In genomic region chr5:12730354-12730753, GRCh38 we compare ENCODE assay signal across 22 cellular contexts.
DNase-seq lines count a peak whose midpoint lies in the region; ATAC-seq, FAIRE-seq and TF ChIP-seq lines count a peak whose summit lies in the region.
"Had no signal": no experiment of that assay in that cellular context is flagged by ENCODE, and none has a peak within 500 bp of the region (broad histone marks: within the 10 kb centered on the region; RNA-seq: fewer than 3 reads in every experiment).

No MANE protein-coding gene starts in this region.

- no peaks in the 10 kb centered on the region; the same call in 2 of the 3 replicates for H3K9me3 ChIP-seq in A549
- H3K9me3 ChIP-seq in K562 (replicated peaks; ENCODE audit: control insufficient read depth, insufficient read depth, low read depth, low read length): no peaks in the 10 kb centered on the region; the same call in 1 of the 2 replicates
- H3K9me3 ChIP-seq: Caco-2 had no signal

- TF ChIP-seq RAD21 in A549 (conservative IDR thresholded peaks at IDR 0.05 in 1 of 2, IDR thresholded peaks at IDR 0.05 in 1 of 2): no peak
- no peak for TF ChIP-seq RAD21 in K562 (CRISPR knock-in tag; conservative IDR thresholded peaks at IDR 0.05 in 1 of 2, IDR thresholded peaks at IDR 0.05 in 1 of 2)

- H3K4me3 ChIP-seq in A549: no peak overlapping the region
- H3K4me3 ChIP-seq in K562: no peak overlapping the region
- H3K4me3 ChIP-seq: BLaER1 treated with 17β-estradiol and CSF1 and Interleukin-3, amounts not matched to agents 10 nM and 100 nM; GM12878 had no signal

- H3K4me2 ChIP-seq in A549 (no peak overlapping the region), K562 (ENCODE audit: insufficient read depth, low read length) (no peak overlapping the region)
- H3K4me2 ChIP-seq: BLaER1 treated with 17β-estradiol and CSF1 and Interleukin-3, amounts not matched to agents 10 nM and 100 nM had no signal

- no peaks in the 10 kb centered on the region for H3K9me1 ChIP-seq in K562 (ENCODE audit: control insufficient read depth, insufficient read depth, low read length)

- no peak overlapping the region for H3K9ac ChIP-seq in K562 (ENCODE audit: insufficient read depth in 1 of 2, low read depth in 2 of 2, low read length in 2 of 2)
- H3K9ac ChIP-seq: BLaER1 treated with 17β-estradiol and CSF1 and Interleukin-3, amounts not matched to agents 10 nM and 100 nM had no signal

- no peak for ATAC-seq in A549
- ATAC-seq in K562: no peak
- ATAC-seq: CD8-positive, alpha-beta T cell; GM12878 had no signal

- H3K36me3 ChIP-seq in K562 (ENCODE audit: control insufficient read depth, insufficient read depth, low read length): no peaks in the 10 kb centered on the region
- H3K36me3 ChIP-seq: BLaER1 treated with 17β-estradiol and CSF1 and Interleukin-3, amounts not matched to agents 10 nM and 100 nM had no signal

- DNase-seq in A549 (ENCODE audit: low read depth in 1 of 2, low spot score in 1 of 2) (no peak), HTR-8/SVneo (ENCODE audit: insufficient read length, low spot score) (no peak), K562 (ENCODE audit: extremely low read depth in 1 of 4, low spot score in 3 of 4) (no peak), HuH-7.5 (ENCODE audit: low spot score) (no peak), DMS79 (lab: John Stamatoyannopoulos, UW) (no peak), NCI-H2081 (lab: John Stamatoyannopoulos, UW) (no peak)
- DNase-seq: 8988T; AML-193; Caco-2; Calu3; CD4-positive, alpha-beta T cell; CD8-positive, alpha-beta T cell; DND-41; EL; GDM1 had no signal

- H4K20me1 ChIP-seq in K562 (replicated peaks; ENCODE audit: control insufficient read depth, insufficient read depth, low read length): no peaks in the 10 kb centered on the region
- H4K20me1 ChIP-seq: BLaER1 treated with 17β-estradiol and CSF1 and Interleukin-3, amounts not matched to agents 10 nM and 100 nM had no signal

- CTCF ChIA-PET in A549 (lab: Yijun Ruan, JAX) (no interaction called here), K562 (lab: Yijun Ruan, JAX; ENCODE audit: low intra/inter-chr PET ratio) (no interaction called here)

- no peak for TF ChIP-seq POLR2A in A549 (IDR thresholded peaks at IDR 0.05; ENCODE audit: low read length)
- TF ChIP-seq POLR2A in K562 (conservative IDR thresholded peaks at IDR 0.05): no peak

- POLR2A ChIA-PET in A549 (lab: Yijun Ruan, JAX): no interaction called here
- POLR2A ChIA-PET in K562 (lab: Yijun Ruan, JAX): interaction anchor here (1.1 kb wide), 1 partner anchor 38 kb away, joined by 3 read pairs; no protein-coding TSS in a partner anchor

- 96% methylated on average over 1 of the region's 1 CpG for WGBS in A549 (ENCODE audit: missing lambda C conversion rate)
- WGBS in K562 (ENCODE audit: insufficient coverage, low coverage, missing lambda C conversion rate): 87% methylated on average over 1 of the region's 1 CpG

- H3K27me3 ChIP-seq in K562 (ENCODE audit: control insufficient read depth in 2 of 2, insufficient read depth in 2 of 2, low read length in 2 of 2): no peaks in the 10 kb centered on the region
- H3K27me3 ChIP-seq: BLaER1 treated with 17β-estradiol and CSF1 and Interleukin-3, amounts not matched to agents 10 nM and 100 nM had no signal

- TF ChIP-seq EP300 in A549 (IDR thresholded peaks at IDR 0.05) (no peak), K562 (IDR thresholded peaks at IDR 0.05; ENCODE audit: low read length) (no peak)

- no peaks in the 10 kb centered on the region for H3K4me1 ChIP-seq in A549
- H3K4me1 ChIP-seq in K562 (replicated peaks in 1 of 2; ENCODE audit: control insufficient read depth in 2 of 2, insufficient read depth in 2 of 2, low read length in 2 of 2): no peaks in the 10 kb centered on the region
- H3K4me1 ChIP-seq: BLaER1 treated with 17β-estradiol and CSF1 and Interleukin-3, amounts not matched to agents 10 nM and 100 nM; Caco-2 had no signal

- H2AFZ ChIP-seq in K562 (ENCODE audit: low read depth, low read length): no peak overlapping the region

- H3K27ac ChIP-seq in A549: no peak overlapping the region
- H3K27ac ChIP-seq in K562 (ENCODE audit: extremely low read depth, low read depth, low read length): no peak overlapping the region
- H3K27ac ChIP-seq: BLaER1 treated with 17β-estradiol and CSF1 and Interleukin-3, amounts not matched to agents 10 nM and 100 nM; C4-2B had no signal

- FAIRE-seq in A549 (lab: Jason Lieb, UNC) (no peak), HTR-8/SVneo (lab: Jason Lieb, UNC) (peak; percentile 42), K562 (lab: Jason Lieb, UNC) (no peak)
- FAIRE-seq: A204.1, D721Med, GM12878, GM12892, GM18507 had no signal

- no TSS peak for BruUV-seq in K562 (replicated peaks; lab: Mats Ljungman, UMichigan)

- H3K79me2 ChIP-seq in K562 (ENCODE audit: control insufficient read depth, insufficient read depth, low read length): no peaks in the 10 kb centered on the region

- TF ChIP-seq CTCF in A549 (IDR thresholded peaks at IDR 0.05): no peak
- TF ChIP-seq CTCF in K562 (IDR thresholded peaks at IDR 0.05 in 2 of 3, conservative IDR thresholded peaks at IDR 0.05 in 1 of 3; ENCODE audit: insufficient read depth in 2 of 3, low read depth in 1 of 3, low read length in 3 of 3): no peak

- intact Hi-C loops in K562 (cut with micrococcal nuclease): no loop called here

- in situ Hi-C loops in K562 (cut with MboI): no loop called here

TF ChIP-seq in A549, 52 proteins besides CTCF, POLR2A, EP300 and RAD21:
- TF ChIP-seq HOXB5 (CRISPR knock-in tag; IDR thresholded peaks at IDR 0.05) (no peak), MAFK (IDR thresholded peaks at IDR 0.05; ENCODE audit: partially characterized antibody) (peak; percentile 87)

TF ChIP-seq in K562, 482 proteins besides CTCF, POLR2A, EP300 and RAD21 (continues in another document):
- TF ChIP-seq ERF (CRISPR knock-in tag; IDR thresholded peaks at IDR 0.05) (no peak), GABPB2 (CRISPR knock-in tag; conservative IDR thresholded peaks at IDR 0.05) (no peak), ZNF318 (IDR thresholded peaks at IDR 0.05; ENCODE audit: borderline replicate concordance in 1 of 2, low read depth in 1 of 2) (no peak), CREB1 (IDR thresholded peaks at IDR 0.05) (no peak), CREB1 (CRISPR knock-in tag; IDR thresholded peaks at IDR 0.05) (no peak), MAFG (tag; conservative IDR thresholded peaks at IDR 0.05) (peak; percentile 74), RBBP5 (IDR thresholded peaks at IDR 0.05; ENCODE audit: borderline replicate concordance, insufficient read depth, low read length, poor library complexity, severe bottlenecking) (no peak), ETS2 (tag; IDR thresholded peaks at IDR 0.05; ENCODE audit: borderline replicate concordance, poor library complexity, severe bottlenecking) (no peak), EWSR1 (IDR thresholded peaks at IDR 0.05; ENCODE audit: borderline replicate concordance, low read depth, partially characterized antibody) (no peak)

Comparison
In these comparisons a context has a peak if more than half of its experiments do, and no peak if none do; other contexts are left out.
1. Of the 35 proteins assayed by ChIP-seq in both K562 and A549: peak only in K562: none; only in A549: none; in both: MAFK; in neither: 34.